1 cellular context compared by ENCODE assay signal in the genomic region with DNA sequence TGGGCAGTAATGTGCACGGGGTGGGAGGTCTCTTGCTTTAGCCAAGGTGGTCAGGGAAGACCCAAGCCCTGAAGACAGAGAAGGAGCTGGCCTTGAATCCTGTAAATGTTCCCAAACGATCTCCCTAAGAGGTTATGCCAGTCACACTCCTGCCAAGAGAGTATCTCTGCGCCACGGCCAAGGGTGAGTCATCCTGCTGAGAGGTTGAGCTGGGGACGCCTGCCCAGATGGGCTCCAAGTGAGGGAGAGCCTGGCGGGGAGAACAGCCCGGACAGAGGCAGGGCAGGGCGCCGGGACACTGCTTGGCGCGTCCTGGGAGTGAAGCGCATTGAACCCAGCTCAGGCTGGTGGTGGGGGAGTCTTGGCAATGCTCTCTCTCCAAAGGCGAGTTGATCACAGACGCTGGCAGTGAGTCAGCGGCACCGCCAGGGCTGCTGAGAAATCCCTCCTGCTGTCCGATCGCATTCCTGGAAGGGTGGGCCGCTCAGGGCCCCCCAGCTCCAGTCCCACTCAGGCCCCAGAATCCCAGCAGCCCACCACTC.
TF ChIP-seq lines count a peak whose summit lies in the region.

No MANE protein-coding gene starts in this region.

TF ChIP-seq in K562, 482 proteins besides CTCF, POLR2A, EP300 and RAD21 (continues in another document):
- TF ChIP-seq TRIM28 (IDR thresholded peaks at IDR 0.05) (no peak), ZNF174 (CRISPR knock-in tag; IDR thresholded peaks at IDR 0.05) (no peak), ZNF146 (CRISPR knock-in tag; IDR thresholded peaks at IDR 0.05; ENCODE audit: unreplicated experiment) (no peak), ZNF75A (CRISPR knock-in tag; IDR thresholded peaks at IDR 0.05) (no peak), XRCC3 (IDR thresholded peaks at IDR 0.05) (no peak), NFIC (IDR thresholded peaks at IDR 0.05) (0 out of 2 replicates have a peak, but pooled peaks have one; percentile 30), TEAD1 (CRISPR knock-in tag; IDR thresholded peaks at IDR 0.05) (no peak), ZNF175 (CRISPR knock-in tag; IDR thresholded peaks at IDR 0.05; ENCODE audit: low read depth) (no peak), DNMT1 (IDR thresholded peaks at IDR 0.05) (no peak), EZH2 (IDR thresholded peaks at IDR 0.05; ENCODE audit: borderline replicate concordance, low read depth, low read length) (no peak), CEBPG (CRISPR knock-in tag; IDR thresholded peaks at IDR 0.05) (no peak), CEBPG (tag; conservative IDR thresholded peaks at IDR 0.05 in 1 of 2, IDR thresholded peaks at IDR 0.05 in 1 of 2) (no peak), RBFOX2 (IDR thresholded peaks at IDR 0.05; ENCODE audit: low read depth, low read length) (peak; percentile 46; the same call in 1 of the 2 replicates), ZNF507 (tag; conservative IDR thresholded peaks at IDR 0.05) (no peak), KDM4B (IDR thresholded peaks at IDR 0.05; ENCODE audit: borderline replicate concordance in 2 of 2, low read depth in 1 of 2) (no peak), RBM25 (IDR thresholded peaks at IDR 0.05; ENCODE audit: low read depth, low read length, severe bottlenecking) (no peak), SMAD4 (CRISPR knock-in tag; conservative IDR thresholded peaks at IDR 0.05) (no peak), GATA2 (CRISPR knock-in tag; IDR thresholded peaks at IDR 0.05) (no peak), JUND (IDR thresholded peaks at IDR 0.05; ENCODE audit: borderline replicate concordance, low read depth, low read length) (peak; percentile 95), JUND (tag; IDR thresholded peaks at IDR 0.05; ENCODE audit: borderline replicate concordance, low read depth, low read length) (peak; percentile 95; the same call in 2 of the 3 replicates), DPF2 (IDR thresholded peaks at IDR 0.05) (peak; percentile 86), RCOR1 (IDR thresholded peaks at IDR 0.05; ENCODE audit: borderline replicate concordance in 1 of 2, low read depth in 2 of 2, low read length in 2 of 2) (peak in 1 of 2 experiments; percentile 9; a peak in 1 of 4 replicates), EHMT2 (IDR thresholded peaks at IDR 0.05) (no peak), ZNF586 (CRISPR knock-in tag; conservative IDR thresholded peaks at IDR 0.05) (no peak), ESRRB (CRISPR knock-in tag; IDR thresholded peaks at IDR 0.05; ENCODE audit: borderline replicate concordance) (no peak), ZNF24 (IDR thresholded peaks at IDR 0.05) (no peak), HDAC6 (IDR thresholded peaks at IDR 0.05; ENCODE audit: low read depth, low read length) (no peak), SIX5 (IDR thresholded peaks at IDR 0.05; ENCODE audit: borderline replicate concordance in 1 of 2, insufficient read depth in 1 of 2, low read depth in 1 of 2, low read length in 2 of 2) (no peak), ZC3H4 (CRISPR knock-in tag; IDR thresholded peaks at IDR 0.05; ENCODE audit: borderline replicate concordance) (no peak), ZNF696 (CRISPR knock-in tag; conservative IDR thresholded peaks at IDR 0.05) (no peak), CBFB (CRISPR knock-in tag; IDR thresholded peaks at IDR 0.05) (no peak), ZC3H8 (IDR thresholded peaks at IDR 0.05) (no peak), JUN (IDR thresholded peaks at IDR 0.05; ENCODE audit: borderline replicate concordance, low read depth, low read length) (peak; percentile 86), JUN (CRISPR knock-in tag; IDR thresholded peaks at IDR 0.05; ENCODE audit: borderline replicate concordance) (no peak), CXXC5 (CRISPR knock-in tag; IDR thresholded peaks at IDR 0.05) (no peak), NCOR1 (IDR thresholded peaks at IDR 0.05) (no peak)
- TF ChIP-seq, protein P1, sequence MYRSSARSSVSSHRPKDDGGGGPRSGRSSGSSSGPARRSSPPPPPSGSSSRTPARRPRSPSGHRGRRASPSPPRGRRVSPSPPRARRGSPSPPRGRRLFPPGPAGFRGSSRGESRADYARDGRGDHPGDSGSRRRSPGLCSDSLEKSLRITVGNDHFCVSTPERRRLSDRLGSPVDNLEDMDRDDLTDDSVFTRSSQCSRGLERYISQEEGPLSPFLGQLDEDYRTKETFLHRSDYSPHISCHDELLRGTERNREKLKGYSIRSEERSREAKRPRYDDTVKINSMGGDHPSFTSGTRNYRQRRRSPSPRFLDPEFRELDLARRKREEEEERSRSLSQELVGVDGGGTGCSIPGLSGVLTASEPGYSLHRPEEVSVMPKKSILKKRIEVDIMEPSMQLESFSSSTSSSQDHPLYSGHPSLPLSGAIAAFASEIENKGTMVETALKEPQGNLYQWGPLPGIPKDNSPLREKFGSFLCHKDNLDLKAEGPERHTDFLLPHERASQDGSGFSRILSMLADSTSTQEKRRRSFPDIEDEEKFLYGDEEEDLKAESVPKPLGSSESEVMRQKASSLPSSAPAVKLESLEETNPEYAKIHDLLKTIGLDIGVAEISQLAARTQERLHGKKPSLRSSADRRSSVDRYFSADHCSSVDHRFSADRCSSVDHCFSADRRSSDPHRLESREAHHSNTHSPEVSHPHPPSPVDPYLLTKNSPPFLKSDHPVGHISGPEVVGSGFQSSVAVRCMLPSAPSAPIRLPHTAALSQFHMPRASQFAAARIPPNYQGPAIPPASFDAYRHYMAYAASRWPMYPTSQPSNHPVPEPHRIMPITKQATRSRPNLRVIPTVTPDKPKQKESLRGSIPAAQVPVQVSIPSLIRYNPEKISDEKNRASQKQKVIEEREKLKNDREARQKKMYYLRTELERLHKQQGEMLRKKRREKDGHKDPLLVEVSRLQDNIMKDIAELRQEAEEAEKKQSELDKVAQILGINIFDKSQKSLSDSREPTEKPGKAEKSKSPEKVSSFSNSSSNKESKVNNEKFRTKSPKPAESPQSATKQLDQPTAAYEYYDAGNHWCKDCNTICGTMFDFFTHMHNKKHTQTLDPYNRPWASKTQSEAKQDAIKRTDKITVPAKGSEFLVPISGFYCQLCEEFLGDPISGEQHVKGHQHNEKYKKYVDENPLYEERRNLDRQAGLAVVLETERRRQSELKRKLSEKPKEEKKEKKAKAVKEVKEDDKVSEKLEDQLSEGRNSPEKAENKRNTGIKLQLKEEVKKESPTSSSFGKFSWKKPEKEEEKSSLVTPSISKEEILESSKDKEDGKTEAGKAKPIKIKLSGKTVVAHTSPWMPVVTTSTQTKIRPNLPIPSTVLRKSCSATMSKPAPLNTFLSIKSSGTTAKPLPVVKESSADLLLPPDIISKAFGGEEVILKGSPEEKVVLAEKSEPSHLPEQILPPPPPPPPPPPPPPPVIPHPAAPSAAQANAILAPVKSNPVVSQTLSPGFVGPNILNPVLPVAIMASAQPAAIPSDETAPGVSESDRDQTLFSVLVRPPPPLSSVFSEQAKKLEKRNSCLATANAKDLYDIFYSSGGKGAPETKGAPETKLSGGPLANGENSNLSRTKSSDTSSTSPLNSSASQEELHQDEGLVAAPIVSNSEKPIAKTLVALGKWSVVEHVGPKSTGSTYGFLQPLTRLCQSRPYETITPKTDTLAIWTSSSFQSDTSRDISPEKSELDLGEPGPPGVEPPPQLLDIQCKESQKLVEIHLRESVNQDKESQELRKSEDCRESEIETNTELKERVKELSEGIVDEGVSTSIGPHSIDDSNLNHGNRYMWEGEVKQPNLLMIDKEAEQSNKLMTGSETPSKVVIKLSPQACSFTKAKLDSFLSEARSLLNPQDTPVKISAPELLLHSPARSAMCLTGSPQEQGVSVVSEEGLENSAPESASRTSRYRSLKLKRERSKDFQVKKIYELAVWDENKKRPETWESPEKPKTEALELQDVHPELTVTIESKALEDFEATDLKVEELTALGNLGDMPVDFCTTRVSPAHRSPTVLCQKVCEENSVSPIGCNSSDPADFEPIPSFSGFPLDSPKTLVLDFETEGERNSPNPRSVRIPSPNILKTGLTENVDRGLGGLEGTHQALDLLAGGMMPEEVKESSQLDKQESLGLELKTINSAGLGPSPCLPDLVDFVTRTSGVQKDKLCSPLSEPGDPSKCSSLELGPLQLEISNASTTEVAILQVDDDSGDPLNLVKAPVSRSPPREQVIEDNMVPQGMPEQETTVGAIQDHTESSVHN (IDR thresholded peaks at IDR 0.05; ENCODE audit: borderline replicate concordance in 1 of 2, low read depth in 1 of 2) = no peak
- TF ChIP-seq, protein P2, sequence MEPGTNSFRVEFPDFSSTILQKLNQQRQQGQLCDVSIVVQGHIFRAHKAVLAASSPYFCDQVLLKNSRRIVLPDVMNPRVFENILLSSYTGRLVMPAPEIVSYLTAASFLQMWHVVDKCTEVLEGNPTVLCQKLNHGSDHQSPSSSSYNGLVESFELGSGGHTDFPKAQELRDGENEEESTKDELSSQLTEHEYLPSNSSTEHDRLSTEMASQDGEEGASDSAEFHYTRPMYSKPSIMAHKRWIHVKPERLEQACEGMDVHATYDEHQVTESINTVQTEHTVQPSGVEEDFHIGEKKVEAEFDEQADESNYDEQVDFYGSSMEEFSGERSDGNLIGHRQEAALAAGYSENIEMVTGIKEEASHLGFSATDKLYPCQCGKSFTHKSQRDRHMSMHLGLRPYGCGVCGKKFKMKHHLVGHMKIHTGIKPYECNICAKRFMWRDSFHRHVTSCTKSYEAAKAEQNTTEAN (CRISPR knock-in tag; IDR thresholded peaks at IDR 0.05) = no peak
- TF ChIP-seq, protein P3, sequence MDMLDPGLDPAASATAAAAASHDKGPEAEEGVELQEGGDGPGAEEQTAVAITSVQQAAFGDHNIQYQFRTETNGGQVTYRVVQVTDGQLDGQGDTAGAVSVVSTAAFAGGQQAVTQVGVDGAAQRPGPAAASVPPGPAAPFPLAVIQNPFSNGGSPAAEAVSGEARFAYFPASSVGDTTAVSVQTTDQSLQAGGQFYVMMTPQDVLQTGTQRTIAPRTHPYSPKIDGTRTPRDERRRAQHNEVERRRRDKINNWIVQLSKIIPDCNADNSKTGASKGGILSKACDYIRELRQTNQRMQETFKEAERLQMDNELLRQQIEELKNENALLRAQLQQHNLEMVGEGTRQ (CRISPR knock-in tag; IDR thresholded peaks at IDR 0.05) = no peak
- TF ChIP-seq, protein P4, sequence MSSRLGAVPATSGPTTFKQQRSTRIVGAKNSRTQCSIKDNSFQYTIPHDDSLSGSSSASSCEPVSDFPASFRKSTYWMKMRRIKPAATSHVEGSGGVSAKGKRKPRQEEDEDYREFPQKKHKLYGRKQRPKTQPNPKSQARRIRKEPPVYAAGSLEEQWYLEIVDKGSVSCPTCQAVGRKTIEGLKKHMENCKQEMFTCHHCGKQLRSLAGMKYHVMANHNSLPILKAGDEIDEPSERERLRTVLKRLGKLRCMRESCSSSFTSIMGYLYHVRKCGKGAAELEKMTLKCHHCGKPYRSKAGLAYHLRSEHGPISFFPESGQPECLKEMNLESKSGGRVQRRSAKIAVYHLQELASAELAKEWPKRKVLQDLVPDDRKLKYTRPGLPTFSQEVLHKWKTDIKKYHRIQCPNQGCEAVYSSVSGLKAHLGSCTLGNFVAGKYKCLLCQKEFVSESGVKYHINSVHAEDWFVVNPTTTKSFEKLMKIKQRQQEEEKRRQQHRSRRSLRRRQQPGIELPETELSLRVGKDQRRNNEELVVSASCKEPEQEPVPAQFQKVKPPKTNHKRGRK (tag; IDR thresholded peaks at IDR 0.05) = no peak
- TF ChIP-seq, protein P5, sequence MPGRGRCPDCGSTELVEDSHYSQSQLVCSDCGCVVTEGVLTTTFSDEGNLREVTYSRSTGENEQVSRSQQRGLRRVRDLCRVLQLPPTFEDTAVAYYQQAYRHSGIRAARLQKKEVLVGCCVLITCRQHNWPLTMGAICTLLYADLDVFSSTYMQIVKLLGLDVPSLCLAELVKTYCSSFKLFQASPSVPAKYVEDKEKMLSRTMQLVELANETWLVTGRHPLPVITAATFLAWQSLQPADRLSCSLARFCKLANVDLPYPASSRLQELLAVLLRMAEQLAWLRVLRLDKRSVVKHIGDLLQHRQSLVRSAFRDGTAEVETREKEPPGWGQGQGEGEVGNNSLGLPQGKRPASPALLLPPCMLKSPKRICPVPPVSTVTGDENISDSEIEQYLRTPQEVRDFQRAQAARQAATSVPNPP (IDR thresholded peaks at IDR 0.05; ENCODE audit: borderline replicate concordance, insufficient read depth, insufficient read length) = no peak
- TF ChIP-seq, protein P6, sequence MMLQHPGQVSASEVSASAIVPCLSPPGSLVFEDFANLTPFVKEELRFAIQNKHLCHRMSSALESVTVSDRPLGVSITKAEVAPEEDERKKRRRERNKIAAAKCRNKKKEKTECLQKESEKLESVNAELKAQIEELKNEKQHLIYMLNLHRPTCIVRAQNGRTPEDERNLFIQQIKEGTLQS (IDR thresholded peaks at IDR 0.05) = peak; percentile 96
- TF ChIP-seq, protein P6 (CRISPR knock-in tag; conservative IDR thresholded peaks at IDR 0.05) = no peak
- TF ChIP-seq, protein P7, sequence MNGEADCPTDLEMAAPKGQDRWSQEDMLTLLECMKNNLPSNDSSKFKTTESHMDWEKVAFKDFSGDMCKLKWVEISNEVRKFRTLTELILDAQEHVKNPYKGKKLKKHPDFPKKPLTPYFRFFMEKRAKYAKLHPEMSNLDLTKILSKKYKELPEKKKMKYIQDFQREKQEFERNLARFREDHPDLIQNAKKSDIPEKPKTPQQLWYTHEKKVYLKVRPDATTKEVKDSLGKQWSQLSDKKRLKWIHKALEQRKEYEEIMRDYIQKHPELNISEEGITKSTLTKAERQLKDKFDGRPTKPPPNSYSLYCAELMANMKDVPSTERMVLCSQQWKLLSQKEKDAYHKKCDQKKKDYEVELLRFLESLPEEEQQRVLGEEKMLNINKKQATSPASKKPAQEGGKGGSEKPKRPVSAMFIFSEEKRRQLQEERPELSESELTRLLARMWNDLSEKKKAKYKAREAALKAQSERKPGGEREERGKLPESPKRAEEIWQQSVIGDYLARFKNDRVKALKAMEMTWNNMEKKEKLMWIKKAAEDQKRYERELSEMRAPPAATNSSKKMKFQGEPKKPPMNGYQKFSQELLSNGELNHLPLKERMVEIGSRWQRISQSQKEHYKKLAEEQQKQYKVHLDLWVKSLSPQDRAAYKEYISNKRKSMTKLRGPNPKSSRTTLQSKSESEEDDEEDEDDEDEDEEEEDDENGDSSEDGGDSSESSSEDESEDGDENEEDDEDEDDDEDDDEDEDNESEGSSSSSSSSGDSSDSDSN (IDR thresholded peaks at IDR 0.05; ENCODE audit: borderline replicate concordance in 1 of 2, low read depth in 2 of 2, low read length in 2 of 2) = 0 out of 4 replicates have a peak, but pooled peaks of 1 of the 2 experiments have one; percentile 44
- TF ChIP-seq, protein P8, sequence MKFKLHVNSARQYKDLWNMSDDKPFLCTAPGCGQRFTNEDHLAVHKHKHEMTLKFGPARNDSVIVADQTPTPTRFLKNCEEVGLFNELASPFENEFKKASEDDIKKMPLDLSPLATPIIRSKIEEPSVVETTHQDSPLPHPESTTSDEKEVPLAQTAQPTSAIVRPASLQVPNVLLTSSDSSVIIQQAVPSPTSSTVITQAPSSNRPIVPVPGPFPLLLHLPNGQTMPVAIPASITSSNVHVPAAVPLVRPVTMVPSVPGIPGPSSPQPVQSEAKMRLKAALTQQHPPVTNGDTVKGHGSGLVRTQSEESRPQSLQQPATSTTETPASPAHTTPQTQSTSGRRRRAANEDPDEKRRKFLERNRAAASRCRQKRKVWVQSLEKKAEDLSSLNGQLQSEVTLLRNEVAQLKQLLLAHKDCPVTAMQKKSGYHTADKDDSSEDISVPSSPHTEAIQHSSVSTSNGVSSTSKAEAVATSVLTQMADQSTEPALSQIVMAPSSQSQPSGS (CRISPR knock-in tag; IDR thresholded peaks at IDR 0.05) = no peak
